ENCODE assay signal across 8 cellular contexts in genomic region chr5:43006411-43007202, GRCh38. TPM values are rescaled to one million over a fixed set of nuclear protein-coding genes. Genes with fewer than 3 reads are reported as not detected.
DNase-seq lines count a peak whose midpoint lies in the region; ATAC-seq and TF ChIP-seq lines count a peak whose summit lies in the region.

No MANE protein-coding gene starts in this region.

- TF ChIP-seq CTCF in DOHH2 (IDR thresholded peaks at IDR 0.05; ENCODE audit: low read depth, low read length, poor library complexity, severe bottlenecking) = no peak
- TF ChIP-seq CTCF in esophagus muscularis mucosa (IDR thresholded peaks at IDR 0.05) = no peak

- H3K36me3 ChIP-seq in DOHH2 (ENCODE audit: control insufficient read depth, low read length) (no peaks in the 10 kb centered on the region), SJSA1 (no peaks in the 10 kb centered on the region), esophagus muscularis mucosa (no peaks in the 10 kb centered on the region)

- H3K9me3 ChIP-seq in DOHH2 (ENCODE audit: control insufficient read depth, insufficient read depth, low read length) = no peaks in the 10 kb centered on the region
- no peaks in the 10 kb centered on the region for H3K9me3 ChIP-seq in SJSA1 (replicated peaks)
- no peaks in the 10 kb centered on the region for H3K9me3 ChIP-seq in esophagus muscularis mucosa

- TF ChIP-seq POLR2A in esophagus muscularis mucosa (IDR thresholded peaks at IDR 0.05; ENCODE audit: low read depth) = no peak

- DNase-seq in SJSA1 (ENCODE audit: low read depth in 1 of 2, low spot score in 2 of 2) (no peak), esophagus muscularis mucosa (ENCODE audit: extremely low spot score) (no peak), renal cortical epithelial cell (ENCODE audit: low read depth) (peak; percentile 70), NCI-H1694 (lab: John Stamatoyannopoulos, UW) (no peak), NCI-H2029 (lab: John Stamatoyannopoulos, UW) (no peak), GF-D8 (lab: John Stamatoyannopoulos, UW) (no peak)

- ATAC-seq in activated CD4-positive, CD25-positive, alpha-beta regulatory T cell treated with anti-CD3 and anti-CD28 coated beads, Interleukin-2, amount 50 U/mL, for 24 hours = no peak

- intact Hi-C loops in esophagus muscularis mucosa (cut with DNase I) = no loop called here

- no peaks in the 10 kb centered on the region for H3K9me2 ChIP-seq in DOHH2 (replicated peaks; ENCODE audit: control insufficient read depth, low read length)

- H3K27ac ChIP-seq in DOHH2 (ENCODE audit: low read depth, low read length) = no peak overlapping the region
- no peak overlapping the region for H3K27ac ChIP-seq in SJSA1
- peak overlapping the region in 3 of 4 donors; percentile 77 to 87 (median 84) for H3K27ac ChIP-seq in esophagus muscularis mucosa (replicated peaks in 1 of 4)

- TF ChIP-seq EP300 in esophagus muscularis mucosa (IDR thresholded peaks at IDR 0.05) = no peak

- peak overlapping the region; percentile 94 for H3K4me2 ChIP-seq in DOHH2 (ENCODE audit: low read length)

- H3K27me3 ChIP-seq in DOHH2 (ENCODE audit: control insufficient read depth, low read length) (no peaks in the 10 kb centered on the region), SJSA1 (replicated peaks) (no peaks in the 10 kb centered on the region; the same call in 1 of the 2 replicates), esophagus muscularis mucosa (peaks cover 3 to 97% (median 32%) of the 10 kb centered on the region in 4 donors)

- no peaks in the 10 kb centered on the region for H3K79me2 ChIP-seq in DOHH2 (ENCODE audit: control insufficient read depth, low read length)

- peak overlapping the region; percentile 83 for H3K4me3 ChIP-seq in DOHH2 (ENCODE audit: low read length)
- H3K4me3 ChIP-seq in SJSA1 = peak overlapping the region; percentile 48; the same call in 1 of the 2 replicates
- H3K4me3 ChIP-seq in esophagus muscularis mucosa = peak overlapping the region; percentile 49 to 60 (median 50)

- H3K4me1 ChIP-seq in DOHH2 (ENCODE audit: control insufficient read depth, low read length) = peaks cover 29% of the 10 kb centered on the region
- H3K4me1 ChIP-seq in SJSA1 (replicated peaks) = peaks cover 26% of the 10 kb centered on the region
- H3K4me1 ChIP-seq in esophagus muscularis mucosa = peaks cover 4 to 27% (median 14%) of the 10 kb centered on the region in 4 donors

- H4K20me1 ChIP-seq in DOHH2 (ENCODE audit: control insufficient read depth, insufficient read depth, low read depth, low read length) = no peaks in the 10 kb centered on the region

- H3F3A ChIP-seq in DOHH2 (ENCODE audit: control insufficient read depth, insufficient read depth) = peaks cover 23% of the 10 kb centered on the region

- WGBS in esophagus muscularis mucosa = 77% methylated on average over 19 of the region's 19 CpGs

RNA-seq across cellular contexts. Expression of gene ANXA2R, which starts 33.5 kb away (rescaled TPM):
- 1.4 and 2.5 TPM in 2 replicates for total RNA-seq in SJSA1 (2014; rRNA removed; shearing (Covaris generic))
- total RNA-seq in esophagus muscularis mucosa (1 to 10 TPM; 1.5 to 4.2 (median 2.0) TPM), renal cortical epithelial cell (0.52 and 3.0 TPM in 2 replicates)

Comparison
In these comparisons a context has a peak if more than half of its experiments do, and no peak if none do; other contexts are left out.
1. H3K27ac ChIP-seq: peak in esophagus muscularis mucosa (3 of 4); none in DOHH2 (single experiment) and SJSA1 (single experiment).
2. Peak in every context shown above with its lines, with median percentiles within 50 percentile points of each other: H3K4me3 ChIP-seq.